In the genomic region with DNA sequence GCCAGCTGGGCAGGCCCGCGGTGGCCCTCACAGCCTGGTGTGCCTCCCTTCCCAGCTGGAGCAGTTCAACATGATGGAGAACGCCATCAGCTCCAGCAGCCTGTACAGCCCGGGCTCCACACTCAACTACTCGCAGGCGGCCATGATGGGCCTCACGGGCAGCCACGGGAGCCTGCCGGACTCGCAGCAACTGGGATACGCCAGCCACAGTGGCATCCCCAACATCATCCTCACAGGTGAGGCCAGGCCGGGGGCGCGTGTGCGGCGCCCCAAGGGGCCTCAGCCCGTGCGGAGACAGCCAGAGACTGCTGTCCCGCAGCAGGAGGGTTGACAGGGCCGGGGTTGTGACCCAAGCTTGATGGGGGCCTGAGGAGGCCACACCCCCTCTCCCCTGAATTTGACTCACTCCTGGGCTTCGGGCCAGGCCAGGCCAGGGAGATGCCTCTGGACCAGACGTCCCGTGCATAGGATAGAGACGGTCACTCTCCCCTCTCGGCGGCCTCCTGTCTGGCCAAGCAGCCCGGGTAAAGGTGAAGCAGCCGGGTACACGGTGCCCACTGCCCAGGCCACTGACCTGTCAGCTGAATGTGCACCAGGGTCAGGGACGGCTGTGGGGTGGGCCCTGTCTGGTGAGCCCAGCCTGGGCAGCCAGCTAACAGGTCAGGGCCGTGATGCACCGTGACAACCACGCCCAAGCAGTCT, we compare ENCODE assay signal across 20 cellular contexts. TPM values are rescaled to one million over a fixed set of nuclear protein-coding genes. Genes with fewer than 3 reads are reported as not detected.
A peak's percentile ranks its signal among the peaks of the same experiment; 100 is the strongest.
DNase-seq lines count a peak whose midpoint lies in the region; ATAC-seq and TF ChIP-seq lines count a peak whose summit lies in the region.
"Had no signal": no experiment of that assay in that cellular context is flagged by ENCODE, and none has a peak within 500 bp of the region (broad histone marks: within the 10 kb centered on the region; RNA-seq: fewer than 3 reads in every experiment).

No MANE protein-coding gene starts in this region.

- no peak overlapping the region for H2AK5ac ChIP-seq in mesenchymal stem cell (ENCODE audit: low read length, severe bottlenecking)

- H3K79me1 ChIP-seq in mesenchymal stem cell (replicated peaks; ENCODE audit: low read length, poor library complexity, severe bottlenecking) = no peaks in the 10 kb centered on the region

- no peak for ATAC-seq in GM21717 (IDR thresholded peaks at IDR 0.05; ENCODE audit: unreplicated experiment)
- ATAC-seq: GM12878, pancreas had no signal

- H3K18ac ChIP-seq in mesenchymal stem cell (ENCODE audit: low read depth in 1 of 2, low read length in 2 of 2) = no peak overlapping the region

- in situ Hi-C loops in astrocyte of the spinal cord (cut with HindIII; ENCODE audit: low sequenced_read_pairs) = no loop called here

- H3K27me3 ChIP-seq in mesenchymal stem cell (ENCODE audit: control insufficient read depth in 1 of 2, insufficient read depth in 1 of 2, low read length in 2 of 2) = peaks cover 0 to 15% of the 10 kb centered on the region in 2 experiments
- H3K27me3 ChIP-seq: pancreas had no signal

- no peak for TF ChIP-seq CTCF in astrocyte of the spinal cord (IDR thresholded peaks at IDR 0.05; ENCODE audit: low read depth, low read length)
- TF ChIP-seq CTCF in coronary artery (IDR thresholded peaks at IDR 0.05) = no peak

- H2BK5ac ChIP-seq in mesenchymal stem cell (ENCODE audit: low read depth, low read length, poor library complexity, severe bottlenecking) = no peak overlapping the region

- peak; percentile 90 for DNase-seq in ELR (ENCODE audit: low read depth)
- DNase-seq in LHCN-M2 (ENCODE audit: low read depth) = peak; percentile 64
- DNase-seq in astrocyte of the spinal cord (ENCODE audit: low read depth, low spot score) = peak; percentile 32
- peak; percentile 28 for DNase-seq in mesenchymal stem cell
- DNase-seq in coronary artery (ENCODE audit: low spot score) = no peak
- DNase-seq in NCI-H526 (lab: John Stamatoyannopoulos, UW) = no peak
- no peak for DNase-seq in NOMO-1 treated with dmso at 0.1 percent for 144 hours (lab: John Stamatoyannopoulos, UW; ENCODE audit: unreplicated experiment)
- DNase-seq: activated T-cell treated with anti-CD3 and anti-CD28 coated beads, Interleukin-2, amount 50 U/mL, for 24 hours; CD4-positive, CD25-positive, alpha-beta regulatory T cell; cerebellar nuclear complex; heart right ventricle; SJCRH30 had no signal

- no peak overlapping the region for H2BK120ac ChIP-seq in mesenchymal stem cell (ENCODE audit: low read depth, low read length)

- no peak overlapping the region for H3K4me2 ChIP-seq in mesenchymal stem cell (ENCODE audit: low read length, poor library complexity, severe bottlenecking)

- H3K27ac ChIP-seq in mesenchymal stem cell (ENCODE audit: low read length, poor library complexity, severe bottlenecking) = no peak overlapping the region
- no peak overlapping the region for H3K27ac ChIP-seq in coronary artery
- H3K27ac ChIP-seq: heart right ventricle, HL-60, pancreas, SJCRH30 had no signal

- H3K4ac ChIP-seq in mesenchymal stem cell (ENCODE audit: low read depth in 1 of 2, low read length in 2 of 2) = no peak overlapping the region

- H2BK12ac ChIP-seq in mesenchymal stem cell (ENCODE audit: low read length in 2 of 2) = no peak overlapping the region

- peak overlapping the region; percentile 56 for H3K9ac ChIP-seq in mesenchymal stem cell (ENCODE audit: low read length)

- no peak overlapping the region for H3K4me3 ChIP-seq in astrocyte of the spinal cord (ENCODE audit: low read depth, low read length)
- no peak overlapping the region for H3K4me3 ChIP-seq in mesenchymal stem cell (ENCODE audit: insufficient read depth in 1 of 2, low read depth in 1 of 2, low read length in 2 of 2)
- no peak overlapping the region for H3K4me3 ChIP-seq in coronary artery
- H3K4me3 ChIP-seq: GM12878, HAP-1, heart right ventricle, pancreas, SJCRH30 had no signal

- H3K23ac ChIP-seq in mesenchymal stem cell (ENCODE audit: low read length in 2 of 2) = no peak overlapping the region

- peak overlapping the region; percentile 12 for H4K91ac ChIP-seq in mesenchymal stem cell (ENCODE audit: low read length)

- no peak overlapping the region for H4K8ac ChIP-seq in mesenchymal stem cell (ENCODE audit: low read length)

- no peak overlapping the region for H2AFZ ChIP-seq in mesenchymal stem cell (ENCODE audit: low read depth, low read length)

- WGBS in mesenchymal stem cell = 91% methylated on average over 33 of the region's 33 CpGs

- H3K14ac ChIP-seq in mesenchymal stem cell (ENCODE audit: low read length in 2 of 2) = no peak overlapping the region

- H3K4me1 ChIP-seq in mesenchymal stem cell (ENCODE audit: control insufficient read depth, insufficient read depth, low read depth, low read length) = peaks cover 19% of the 10 kb centered on the region
- H3K4me1 ChIP-seq: HAP-1, pancreas had no signal

- peak overlapping the region; percentile 49 for H2BK15ac ChIP-seq in mesenchymal stem cell (ENCODE audit: low read depth, poor library complexity, severe bottlenecking)

- no peaks in the 10 kb centered on the region for H3K9me3 ChIP-seq in mesenchymal stem cell (ENCODE audit: control insufficient read depth, low read length)
- H3K9me3 ChIP-seq: HAP-1, heart right ventricle, pancreas, SJCRH30 had no signal

- H3K36me3 ChIP-seq in mesenchymal stem cell (ENCODE audit: control insufficient read depth in 1 of 2, insufficient read depth in 2 of 2, low read depth in 1 of 2, low read length in 2 of 2) = peaks cover 0 to 4% of the 10 kb centered on the region in 2 experiments
- H3K36me3 ChIP-seq: HAP-1, heart right ventricle, pancreas, SJCRH30 had no signal

RNA-seq across cellular contexts. Expression of gene COMP, which starts 15.4 kb away (rescaled TPM):
- 0.13 TPM in 1 of 2 replicates, not detected in the other for total RNA-seq in LHCN-M2 (2014; rRNA removed)
- 0.28 TPM for polyA plus RNA-seq in LHCN-M2 (2012)
- not detected for polyA plus RNA-seq in mesenchymal stem cell (2013, experiment 1 of 2)
- polyA plus RNA-seq in mesenchymal stem cell (2013, experiment 2 of 2) = not detected
- total RNA-seq: CD4-positive, CD25-positive, alpha-beta regulatory T cell; endothelial cell of umbilical vein; GM12878; kidney epithelial cell; mononuclear cell; SJCRH30 had no signal
- polyA plus RNA-seq: CD4-positive, CD25-positive, alpha-beta regulatory T cell; endothelial cell of umbilical vein had no signal

RNA-seq across cellular contexts. Expression of gene UPF1, which starts 56.0 kb away (rescaled TPM):
- 56.5 and 76.0 TPM in 2 replicates for total RNA-seq in LHCN-M2 (2014; rRNA removed)
- 32.1 TPM for polyA plus RNA-seq in LHCN-M2 (2012)
- polyA plus RNA-seq in mesenchymal stem cell (2013, experiment 1 of 2) = 16.0 TPM
- polyA plus RNA-seq in mesenchymal stem cell (2013, experiment 2 of 2) = 15.0 TPM

Comparison
In these comparisons a context has a peak if more than half of its experiments do, and no peak if none do; other contexts are left out.
1. DNase-seq: peak in ELR (single experiment), LHCN-M2 (single experiment), astrocyte of the spinal cord (single experiment) and mesenchymal stem cell (single experiment); none in coronary artery (single experiment), NCI-H526 (0 of 2) and NOMO-1 treated with dmso at 0.1 percent for 144 hours (single experiment).